In the genomic region with DNA sequence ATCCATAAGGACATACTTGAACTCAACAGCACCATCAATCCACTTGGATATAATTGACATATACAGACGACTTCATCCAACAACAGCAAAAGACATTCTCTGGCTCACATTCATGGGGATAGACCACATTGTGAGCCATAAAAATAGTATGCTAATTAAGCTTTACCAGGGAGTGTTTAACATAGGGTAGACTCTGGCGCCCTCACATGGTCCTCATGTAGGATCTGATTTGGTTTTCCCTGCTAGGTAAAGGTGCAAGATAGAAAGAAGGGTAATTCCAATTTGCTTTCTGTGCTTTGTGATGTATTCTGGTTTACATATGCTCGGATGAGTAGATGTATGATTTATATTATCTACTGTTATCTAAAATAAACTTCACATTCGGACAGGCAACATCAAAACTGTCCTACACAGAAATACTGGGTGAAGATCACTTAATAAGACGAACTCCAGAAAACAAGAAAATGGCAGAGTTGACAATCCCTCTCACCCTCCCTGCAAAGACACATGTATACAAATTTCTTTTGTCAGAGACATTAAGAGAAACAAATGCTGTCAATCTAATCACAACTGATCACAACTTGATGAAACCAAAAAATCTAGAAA, we compare ENCODE assay signal across 8 cellular contexts. TPM values are rescaled to one million over a fixed set of nuclear protein-coding genes. Genes with fewer than 3 reads are reported as not detected.
DNase-seq lines count a peak whose midpoint lies in the region; ATAC-seq and TF ChIP-seq lines count a peak whose summit lies in the region.

No MANE protein-coding gene starts in this region.

- CTCF ChIA-PET in WTC11 (lab: Charles Lee): interaction anchor here (0.5 to 3.5 kb wide), 20 partner anchors 19 to 580 kb away, joined by 3 to 36 read pairs (median 4); a partner anchor contains a TSS

- TF ChIP-seq CTCF in WTC11 (IDR thresholded peaks at IDR 0.05) (peak; percentile 37; the same call in 1 of the 2 replicates), kidney epithelial cell (IDR thresholded peaks at IDR 0.05; ENCODE audit: insufficient read depth, low read length, poor library complexity, severe bottlenecking) (peak; percentile 55)

- H3K36me3 Mint-ChIP-seq in WTC11: peaks cover 9% of the 10 kb centered on the region

- ATAC-seq in WTC11: peak; percentile 89
- no peak for ATAC-seq in GM18868 (IDR thresholded peaks at IDR 0.05; ENCODE audit: unreplicated experiment)

- POLR2A ChIA-PET in WTC11 (lab: Charles Lee): no interaction called here

- no peaks in the 10 kb centered on the region for H3K36me3 ChIP-seq in kidney epithelial cell (ENCODE audit: control insufficient read depth, insufficient read depth, low read length)

- no peak overlapping the region for H3K4me3 Mint-ChIP-seq in WTC11

- peak; percentile 29 for DNase-seq in stimulated activated CD4-positive, alpha-beta T cell treated with anti-CD3 and anti-CD28 coated beads, Interleukin-15, amount 100 ng/mL, for 24 hours
- DNase-seq in stimulated activated CD4-positive, alpha-beta T cell treated with anti-CD3 and anti-CD28 coated beads, Interleukin-4, amount 100 ng/mL, for 4 hours: no peak
- DNase-seq in NCI-H1930 (lab: John Stamatoyannopoulos, UW) (peak; percentile 1 to 11), WTC11 (ENCODE audit: low spot score) (peak; percentile 47), kidney epithelial cell (ENCODE audit: low read depth) (peak; percentile 21), NCI-H2227 (lab: John Stamatoyannopoulos, UW; ENCODE audit: unreplicated experiment) (no peak), NCI-H2029 (lab: John Stamatoyannopoulos, UW) (no peak)

- peaks cover 25% of the 10 kb centered on the region for H3K27me3 Mint-ChIP-seq in WTC11 (ENCODE audit: low read depth)

- H3K9me3 Mint-ChIP-seq in WTC11: peaks cover 12% of the 10 kb centered on the region

- peaks cover 40% of the 10 kb centered on the region for H3K4me1 Mint-ChIP-seq in WTC11

- no peak overlapping the region for H3K4me3 ChIP-seq in kidney epithelial cell (ENCODE audit: low read depth, low read length)

- peaks cover 15% of the 10 kb centered on the region for H3K27me3 ChIP-seq in kidney epithelial cell (ENCODE audit: control insufficient read depth, insufficient read depth, low read length)

- no peak overlapping the region; the same call in 1 of the 2 replicates for H3K27ac Mint-ChIP-seq in WTC11

TF ChIP-seq in WTC11, 78 proteins besides CTCF, POLR2A, EP300 and RAD21:
- no peak for TF ChIP-seq SP1 (CRISPR knock-in tag; conservative IDR thresholded peaks at IDR 0.05)
- no peak for TF ChIP-seq ATF1 (CRISPR knock-in tag; IDR thresholded peaks at IDR 0.05)
- TF ChIP-seq, protein P1, sequence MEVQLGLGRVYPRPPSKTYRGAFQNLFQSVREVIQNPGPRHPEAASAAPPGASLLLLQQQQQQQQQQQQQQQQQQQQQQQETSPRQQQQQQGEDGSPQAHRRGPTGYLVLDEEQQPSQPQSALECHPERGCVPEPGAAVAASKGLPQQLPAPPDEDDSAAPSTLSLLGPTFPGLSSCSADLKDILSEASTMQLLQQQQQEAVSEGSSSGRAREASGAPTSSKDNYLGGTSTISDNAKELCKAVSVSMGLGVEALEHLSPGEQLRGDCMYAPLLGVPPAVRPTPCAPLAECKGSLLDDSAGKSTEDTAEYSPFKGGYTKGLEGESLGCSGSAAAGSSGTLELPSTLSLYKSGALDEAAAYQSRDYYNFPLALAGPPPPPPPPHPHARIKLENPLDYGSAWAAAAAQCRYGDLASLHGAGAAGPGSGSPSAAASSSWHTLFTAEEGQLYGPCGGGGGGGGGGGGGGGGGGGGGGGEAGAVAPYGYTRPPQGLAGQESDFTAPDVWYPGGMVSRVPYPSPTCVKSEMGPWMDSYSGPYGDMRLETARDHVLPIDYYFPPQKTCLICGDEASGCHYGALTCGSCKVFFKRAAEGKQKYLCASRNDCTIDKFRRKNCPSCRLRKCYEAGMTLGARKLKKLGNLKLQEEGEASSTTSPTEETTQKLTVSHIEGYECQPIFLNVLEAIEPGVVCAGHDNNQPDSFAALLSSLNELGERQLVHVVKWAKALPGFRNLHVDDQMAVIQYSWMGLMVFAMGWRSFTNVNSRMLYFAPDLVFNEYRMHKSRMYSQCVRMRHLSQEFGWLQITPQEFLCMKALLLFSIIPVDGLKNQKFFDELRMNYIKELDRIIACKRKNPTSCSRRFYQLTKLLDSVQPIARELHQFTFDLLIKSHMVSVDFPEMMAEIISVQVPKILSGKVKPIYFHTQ (CRISPR knock-in tag; IDR thresholded peaks at IDR 0.05): no peak

RNA-seq across cellular contexts. Expression of a gene that starts 27.7 kb away (rescaled TPM):
- 12.5 to 16.5 TPM (median 13.7 TPM) in 3 replicates for total RNA-seq in WTC11 (2021)
- total RNA-seq in kidney epithelial cell: not detected in 2 replicates

Comparison
In these comparisons a context has a peak if more than half of its experiments do, and no peak if none do; other contexts are left out.
1. DNase-seq: peak in stimulated activated CD4-positive, alpha-beta T cell treated with anti-CD3 and anti-CD28 coated beads, Interleukin-15, amount 100 ng/mL, for 24 hours (single experiment), NCI-H1930 (2 of 2), WTC11 (single experiment) and kidney epithelial cell (single experiment); none in stimulated activated CD4-positive, alpha-beta T cell treated with anti-CD3 and anti-CD28 coated beads, Interleukin-4, amount 100 ng/mL, for 4 hours (0 of 2), NCI-H2227 (single experiment) and NCI-H2029 (single experiment).
2. RNA of a gene that starts 27.7 kb away (total RNA-seq): 12.5 to 16.5 TPM in WTC11; not detected in kidney epithelial cell; every median in the first group is over 10 times any median in the second.